In the genomic region with DNA sequence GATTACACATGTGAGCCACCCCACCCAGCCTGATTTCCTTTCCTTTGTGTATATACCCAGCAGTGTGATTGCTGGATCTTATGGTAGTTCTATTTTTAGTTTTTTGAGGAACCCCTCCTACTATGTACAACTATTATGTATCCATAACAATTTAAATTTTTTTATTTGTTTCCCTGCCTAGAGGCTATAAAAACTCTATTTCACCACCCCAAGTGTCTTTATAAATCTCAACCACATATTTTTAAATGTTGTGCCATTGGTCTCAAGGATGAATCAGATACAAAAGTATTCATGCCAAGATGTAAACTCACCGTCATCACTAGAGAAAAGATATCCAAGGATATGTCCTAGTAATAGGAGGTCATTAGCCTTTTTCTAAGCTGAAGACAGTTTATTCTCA, we compare ENCODE assay signal across 15 cellular contexts. TPM values are rescaled to one million over a fixed set of nuclear protein-coding genes. Genes with fewer than 3 reads are reported as not detected.
DNase-seq lines count a peak whose midpoint lies in the region; ATAC-seq and TF ChIP-seq lines count a peak whose summit lies in the region.
"Had no signal": no experiment of that assay in that cellular context is flagged by ENCODE, and none has a peak within 500 bp of the region (broad histone marks: within the 10 kb centered on the region; RNA-seq: fewer than 3 reads in every experiment).

No MANE protein-coding gene starts in this region.

- 0 to 3% methylated on average over 1 of the region's 1 CpG for WGBS in GM23248 (ENCODE audit: low coverage in 1 of 2, low lambda C conversion rate in 2 of 2, missing lambda C conversion rate in 2 of 2), 2 experiments
- WGBS in thyroid gland, 2 donors: 76 to 85% methylated on average over 1 of the region's 1 CpG

- H3K9ac ChIP-seq in GM23248: peak overlapping the region; percentile 100

- TF ChIP-seq CTCF in brain (conservative IDR thresholded peaks at IDR 0.05): no peak
- TF ChIP-seq CTCF in foreskin keratinocyte (conservative IDR thresholded peaks at IDR 0.05): no peak
- TF ChIP-seq CTCF in thyroid gland (IDR thresholded peaks at IDR 0.05): no peak
- TF ChIP-seq CTCF in A673 (conservative IDR thresholded peaks at IDR 0.05; ENCODE audit: low read depth, low read length): no peak

- DNase-seq in GM23248 (peak; percentile 90), foreskin keratinocyte (peak; percentile 50 to 83), thyroid gland (no peak), posterior cingulate gyrus (no peak), A673 (ENCODE audit: low spot score) (no peak), iPS-NIHi11 (ENCODE audit: low spot score) (no peak), midbrain (lab: John Stamatoyannopoulos, UW) (no peak)
- DNase-seq: CD8-positive, alpha-beta T cell; NCI-H1417 treated with DMSO at 0.1 percent for 48 hours; NCI-H524 treated with DMSO at 0.1 percent for 48 hours; T-helper 9 cell had no signal

- peaks cover 7% of the 10 kb centered on the region; the same call in 1 of the 2 replicates for H4K20me1 ChIP-seq in GM23248 (ENCODE audit: insufficient read depth)

- peaks cover 100% of the 10 kb centered on the region for H3K36me3 ChIP-seq in GM23248 (ENCODE audit: low read depth)
- peaks cover 0 to 36% of the 10 kb centered on the region in 2 donors for H3K36me3 ChIP-seq in thyroid gland
- peaks cover 99% of the 10 kb centered on the region for H3K36me3 ChIP-seq in A673 (ENCODE audit: insufficient read depth, low read length, poor library complexity, severe bottlenecking)
- H3K36me3 ChIP-seq: prostate gland had no signal

- no peak for TF ChIP-seq POLR2A in thyroid gland (IDR thresholded peaks at IDR 0.05)

- CTCF ChIA-PET in A673 (lab: Charles Lee): no interaction called here

- H3K9me3 ChIP-seq in GM23248 (ENCODE audit: low read depth) (no peaks in the 10 kb centered on the region), thyroid gland (no peaks in the 10 kb centered on the region), A673 (ENCODE audit: low read depth, low read length, poor library complexity, severe bottlenecking) (no peaks in the 10 kb centered on the region)
- H3K9me3 ChIP-seq: prostate gland had no signal

- H3K79me2 ChIP-seq in GM23248 (ENCODE audit: insufficient read depth): peaks cover 58% of the 10 kb centered on the region

- peaks cover 52% of the 10 kb centered on the region for H3K36me3 Mint-ChIP-seq in brain
- H3K36me3 Mint-ChIP-seq: CD8-positive, alpha-beta T cell had no signal

- H3K4me1 Mint-ChIP-seq in brain: peaks cover 17% of the 10 kb centered on the region
- H3K4me1 Mint-ChIP-seq: IgD-negative memory B cell had no signal

- H3K27me3 Mint-ChIP-seq in brain: no peaks in the 10 kb centered on the region

- peaks cover 0 to 4% (median 0%) of the 10 kb centered on the region in 5 experiments for H3K9me3 Mint-ChIP-seq in brain
- H3K9me3 Mint-ChIP-seq: activated T-helper 2 cell treated with anti-CD3 and anti-CD28 coated beads, Interferon-gamma antibody, Interleukin-2, Interleukin-4, amounts not matched to agents 10 μg/mL and 5 μg/mL and 100 μg/mL, durations not matched to agents 14 hours and 24 hours and 36 hours; CD8-positive, alpha-beta T cell; IgD-negative memory B cell had no signal

- H3K4me2 ChIP-seq in GM23248 (ENCODE audit: unreplicated experiment): peak overlapping the region; percentile 4

- H3K27ac Mint-ChIP-seq in brain: peak overlapping the region in 3 of 5 experiments; percentile 43 to 82 (median 68)
- H3K27ac Mint-ChIP-seq: activated T-helper 2 cell treated with anti-CD3 and anti-CD28 coated beads, Interferon-gamma antibody, Interleukin-2, Interleukin-4, amounts not matched to agents 10 μg/mL and 5 μg/mL and 100 μg/mL, durations not matched to agents 14 hours and 24 hours and 36 hours; CD8-positive, alpha-beta T cell; IgD-negative memory B cell had no signal

- POLR2A ChIA-PET in A673 (lab: Charles Lee; ENCODE audit: low non-redundant PET): no interaction called here

- H3F3A ChIP-seq in GM23248 (ENCODE audit: insufficient read depth): peaks cover 100% of the 10 kb centered on the region

- no peak overlapping the region for H3K4me3 Mint-ChIP-seq in brain
- H3K4me3 Mint-ChIP-seq: CD8-positive, alpha-beta T cell; IgD-negative memory B cell had no signal

- no peak overlapping the region for H3K4me3 ChIP-seq in GM23248
- no peak overlapping the region for H3K4me3 ChIP-seq in thyroid gland (replicated peaks in 1 of 3)
- H3K4me3 ChIP-seq in A673 (ENCODE audit: low read depth, low read length, poor library complexity, severe bottlenecking): no peak overlapping the region
- H3K4me3 ChIP-seq: prostate gland had no signal

- no peaks in the 10 kb centered on the region for H3K9me2 ChIP-seq in GM23248 (ENCODE audit: insufficient read depth)

- no peak overlapping the region for H2AFZ ChIP-seq in GM23248

- H3K27ac ChIP-seq in GM23248: peak overlapping the region; percentile 100
- no peak overlapping the region for H3K27ac ChIP-seq in foreskin keratinocyte
- H3K27ac ChIP-seq in thyroid gland: peak overlapping the region in 2 of 3 donors; percentile 12 to 28
- H3K27ac ChIP-seq in A673 (ENCODE audit: low read depth, low read length, poor library complexity, severe bottlenecking): no peak overlapping the region
- H3K27ac ChIP-seq: prostate gland had no signal

- H3K4me1 ChIP-seq in GM23248 (ENCODE audit: insufficient read depth): peaks cover 62% of the 10 kb centered on the region
- no peaks in the 10 kb centered on the region for H3K4me1 ChIP-seq in foreskin keratinocyte
- H3K4me1 ChIP-seq in thyroid gland: no peaks in the 10 kb centered on the region
- no peaks in the 10 kb centered on the region for H3K4me1 ChIP-seq in A673 (ENCODE audit: insufficient read depth, low read length, poor library complexity, severe bottlenecking)
- H3K4me1 ChIP-seq: prostate gland had no signal

- ATAC-seq in foreskin keratinocyte: peak; percentile 41
- ATAC-seq: CD8-positive, alpha-beta T cell had no signal

- intact Hi-C loops in thyroid gland (cut with DNase I): no loop called here
- intact Hi-C loops in posterior cingulate gyrus (cut with DNase I): no loop called here
- intact Hi-C loops in A673 (cut with micrococcal nuclease; ENCODE audit: unreplicated experiment): no loop called here

- H3K27me3 ChIP-seq in GM23248 (replicated peaks; ENCODE audit: insufficient read depth) (no peaks in the 10 kb centered on the region), foreskin keratinocyte (no peaks in the 10 kb centered on the region), thyroid gland (no peaks in the 10 kb centered on the region), A673 (replicated peaks; ENCODE audit: insufficient read depth, low read depth, low read length, poor library complexity) (no peaks in the 10 kb centered on the region)

- in situ Hi-C loops in GM23248 (cut with MboI): no loop called here

- BruUV-seq in A673 (replicated peaks; lab: Mats Ljungman, UMichigan): no TSS peak

RNA-seq across cellular contexts. Expression of a gene that starts 29.2 kb away (rescaled TPM):
- 10,930 and 11,288 TPM in 2 replicates for total RNA-seq in GM23248 (2014; rRNA removed; shearing (Covaris generic))
- polyA plus RNA-seq in GM23248 (2016; fragmentation: Nextera tagmentation; extraction: Ambion mirVana): 9,779 and 9,902 TPM in 2 replicates
- polyA plus RNA-seq in brain (ENCODE audit: insufficient read depth, low read depth, low replicate concordance): 36.7 TPM
- 0.60 and 1.8 TPM in 2 replicates for total RNA-seq in foreskin keratinocyte
- polyA plus RNA-seq in foreskin keratinocyte: 0.37 and 1.4 TPM in 2 replicates
- 100 to 1,000 TPM in 2 of 4 donors, 10 to 100 TPM in 2; 50.4 to 143 (median 88.4) TPM for total RNA-seq in thyroid gland
- total RNA-seq in A673 (2021): 144 and 251 TPM in 2 replicates
- total RNA-seq: CD8-positive, alpha-beta T cell had no signal
- polyA plus RNA-seq: IgD-negative memory B cell had no signal

Comparison
In these comparisons a context has a peak if more than half of its experiments do, and no peak if none do; other contexts are left out.
1. DNase-seq: peak in GM23248 (single experiment) and foreskin keratinocyte (2 of 2); none in thyroid gland (0 of 2), posterior cingulate gyrus (0 of 10), A673 (single experiment), iPS-NIHi11 (single experiment) and midbrain (single experiment).
2. H3K27ac ChIP-seq: peak in GM23248 (single experiment) and thyroid gland (2 of 3); none in foreskin keratinocyte (single experiment) and A673 (single experiment).
3. RNA of a gene that starts 29.2 kb away (total RNA-seq): 10,930 to 11,288 TPM in GM23248; 144 to 251 TPM in A673, 50.4 to 143 TPM in thyroid gland and 0.60 to 1.8 TPM in foreskin keratinocyte; every median in the first group is over 10 times any median in the second.